In genomic region chr7:35184961-35185360, GRCh38 we compare ENCODE assay signal across 7 cellular contexts.
A peak's percentile ranks its signal among the peaks of the same experiment; 100 is the strongest.
DNase-seq lines count a peak whose midpoint lies in the region; TF ChIP-seq lines count a peak whose summit lies in the region.
"Not testable (repeated sequence)": the region's sequence is repeated elsewhere in the genome, so short reads cannot be mapped to it uniquely, and the experiment has no call there.

No MANE protein-coding gene starts in this region.

- H3K4me2 ChIP-seq in parathyroid adenoma (ENCODE audit: low read length), result not testable (repeated sequence)

- peak overlapping the region; percentile 73 for H2AFZ ChIP-seq in parathyroid adenoma

- not testable (repeated sequence) for H3K36me3 ChIP-seq in SK-N-MC (ENCODE audit: insufficient read depth, low read length); cardiac muscle cell; kidney epithelial cell (ENCODE audit: control insufficient read depth, insufficient read depth, low read length); parathyroid adenoma (ENCODE audit: control insufficient read depth, insufficient read depth, low read length)

- not testable (repeated sequence) for H3K9me3 ChIP-seq in SK-N-MC (ENCODE audit: low read depth, low read length); cardiac muscle cell (ENCODE audit: low read depth); parathyroid adenoma (ENCODE audit: control insufficient read depth, low read length)

- H3K27ac ChIP-seq in SK-N-MC, parathyroid adenoma: not testable (repeated sequence)
- H3K27ac ChIP-seq in cardiac muscle cell, result peak overlapping the region; percentile 64

- not testable (repeated sequence) for H3K4me1 ChIP-seq in cardiac muscle cell (ENCODE audit: low read depth); parathyroid adenoma

- not testable (repeated sequence) for H3K27me3 ChIP-seq in cardiac muscle cell; kidney epithelial cell (ENCODE audit: control insufficient read depth, insufficient read depth, low read length); parathyroid adenoma (ENCODE audit: control insufficient read depth, insufficient read depth, low read length)

- H3K4me3 ChIP-seq in NB4 (ENCODE audit: low read depth, low read length) (peak overlapping the region; percentile 64), SK-N-MC (peak overlapping the region; percentile 92), cardiac muscle cell (peak overlapping the region; percentile 59), kidney epithelial cell (ENCODE audit: low read depth, low read length) (peak overlapping the region; percentile 64)
- H3K4me3 ChIP-seq in parathyroid adenoma (ENCODE audit: low read depth, low read length), result not testable (repeated sequence)

- H3K9ac ChIP-seq in SK-N-MC (ENCODE audit: insufficient read length), result peak overlapping the region; percentile 66
- not testable (repeated sequence) for H3K9ac ChIP-seq in parathyroid adenoma

- DNase-seq in ELR (ENCODE audit: low read depth), result peak; percentile 5
- not testable (repeated sequence) for DNase-seq in NB4 (ENCODE audit: low read depth); SK-N-MC (ENCODE audit: low read depth, low spot score); cardiac muscle cell (ENCODE audit: low read depth in 1 of 2, low spot score in 1 of 2); kidney epithelial cell (ENCODE audit: low read depth)
- peak; percentile 2 for DNase-seq in cerebellar cortex (ENCODE audit: low spot score)

- not testable (repeated sequence) for TF ChIP-seq POLR2A in NB4 (IDR thresholded peaks at IDR 0.05; ENCODE audit: extremely low read depth, insufficient read length)

- H3K79me2 ChIP-seq in parathyroid adenoma, result not testable (repeated sequence)

- TF ChIP-seq CTCF in NB4 (IDR thresholded peaks at IDR 0.05; ENCODE audit: low read depth, low read length); cardiac muscle cell (IDR thresholded peaks at IDR 0.05; ENCODE audit: low read depth, low read length); kidney epithelial cell (IDR thresholded peaks at IDR 0.05; ENCODE audit: insufficient read depth, low read length, poor library complexity, severe bottlenecking); parathyroid adenoma (IDR thresholded peaks at IDR 0.05): not testable (repeated sequence)
